Comparison of ENCODE assay signal across 1 cellular context in the genomic region with DNA sequence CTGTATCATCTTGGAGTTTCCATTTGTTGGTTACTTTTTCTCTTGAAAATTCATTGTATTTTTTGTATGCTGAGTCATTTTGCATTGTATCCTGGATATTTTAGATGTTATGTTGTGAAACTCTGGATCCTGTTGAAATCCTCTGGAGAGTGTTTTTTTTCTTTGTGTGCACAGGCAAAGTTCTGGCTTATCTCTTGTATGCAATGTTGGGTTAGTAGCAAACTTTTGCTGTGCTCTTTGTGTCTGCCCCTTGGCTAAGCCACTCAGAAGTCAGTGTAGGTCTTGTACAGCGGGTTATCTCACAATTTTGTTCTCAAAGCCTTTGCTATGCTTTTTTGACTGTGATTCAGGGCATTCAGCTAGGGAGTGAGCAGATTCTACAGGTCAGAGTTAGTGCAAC.
TF ChIP-seq lines count a peak whose summit lies in the region.

No MANE protein-coding gene starts in this region.

TF ChIP-seq in K562, 482 proteins besides CTCF, POLR2A, EP300 and RAD21 (continued from another document):
- peak; percentile 34 for TF ChIP-seq TAL1 (IDR thresholded peaks at IDR 0.05)
- TF ChIP-seq DPF2 (IDR thresholded peaks at IDR 0.05), result 0 out of 2 replicates have a peak, but pooled peaks have one; percentile 37
- TF ChIP-seq ARID1B (IDR thresholded peaks at IDR 0.05), result peak; percentile 40; the same call in 1 of the 2 replicates
- no peak for TF ChIP-seq PCBP1 (IDR thresholded peaks at IDR 0.05; ENCODE audit: low read depth, low read length, poor library complexity, severe bottlenecking)
- peak; percentile 22; the same call in 1 of the 2 replicates for TF ChIP-seq TCF3 (CRISPR knock-in tag; IDR thresholded peaks at IDR 0.05)
- TF ChIP-seq, protein P1, sequence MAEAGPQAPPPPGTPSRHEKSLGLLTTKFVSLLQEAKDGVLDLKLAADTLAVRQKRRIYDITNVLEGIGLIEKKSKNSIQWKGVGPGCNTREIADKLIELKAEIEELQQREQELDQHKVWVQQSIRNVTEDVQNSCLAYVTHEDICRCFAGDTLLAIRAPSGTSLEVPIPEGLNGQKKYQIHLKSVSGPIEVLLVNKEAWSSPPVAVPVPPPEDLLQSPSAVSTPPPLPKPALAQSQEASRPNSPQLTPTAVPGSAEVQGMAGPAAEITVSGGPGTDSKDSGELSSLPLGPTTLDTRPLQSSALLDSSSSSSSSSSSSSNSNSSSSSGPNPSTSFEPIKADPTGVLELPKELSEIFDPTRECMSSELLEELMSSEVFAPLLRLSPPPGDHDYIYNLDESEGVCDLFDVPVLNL (CRISPR knock-in tag; IDR thresholded peaks at IDR 0.05; ENCODE audit: low read depth), result no peak
- TF ChIP-seq FOXA3 (CRISPR knock-in tag; conservative IDR thresholded peaks at IDR 0.05 in 1 of 2, IDR thresholded peaks at IDR 0.05 in 1 of 2), result peak in 1 of 2 experiments; percentile 60; a peak in 2 of 4 replicates
- TF ChIP-seq MXI1 (IDR thresholded peaks at IDR 0.05; ENCODE audit: low read depth, low read length), result no peak
- TF ChIP-seq ZNF384 (IDR thresholded peaks at IDR 0.05; ENCODE audit: low read depth, low read length), result peak; percentile 52; the same call in 1 of the 2 replicates
- peak in 1 of 2 experiments; percentile 63; a peak in 3 of 4 replicates for TF ChIP-seq KDM1A (IDR thresholded peaks at IDR 0.05)
- 0 out of 4 replicates have a peak, but pooled peaks of 1 of the 2 experiments have one; percentile 18 for TF ChIP-seq RCOR1 (IDR thresholded peaks at IDR 0.05; ENCODE audit: borderline replicate concordance in 1 of 2, low read depth in 2 of 2, low read length in 2 of 2)
- TF ChIP-seq SOX6 (IDR thresholded peaks at IDR 0.05), result peak; percentile 31; the same call in 1 of the 2 replicates
- TF ChIP-seq, protein P2, sequence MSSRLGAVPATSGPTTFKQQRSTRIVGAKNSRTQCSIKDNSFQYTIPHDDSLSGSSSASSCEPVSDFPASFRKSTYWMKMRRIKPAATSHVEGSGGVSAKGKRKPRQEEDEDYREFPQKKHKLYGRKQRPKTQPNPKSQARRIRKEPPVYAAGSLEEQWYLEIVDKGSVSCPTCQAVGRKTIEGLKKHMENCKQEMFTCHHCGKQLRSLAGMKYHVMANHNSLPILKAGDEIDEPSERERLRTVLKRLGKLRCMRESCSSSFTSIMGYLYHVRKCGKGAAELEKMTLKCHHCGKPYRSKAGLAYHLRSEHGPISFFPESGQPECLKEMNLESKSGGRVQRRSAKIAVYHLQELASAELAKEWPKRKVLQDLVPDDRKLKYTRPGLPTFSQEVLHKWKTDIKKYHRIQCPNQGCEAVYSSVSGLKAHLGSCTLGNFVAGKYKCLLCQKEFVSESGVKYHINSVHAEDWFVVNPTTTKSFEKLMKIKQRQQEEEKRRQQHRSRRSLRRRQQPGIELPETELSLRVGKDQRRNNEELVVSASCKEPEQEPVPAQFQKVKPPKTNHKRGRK (tag; IDR thresholded peaks at IDR 0.05), result no peak
- peak; percentile 87 for TF ChIP-seq CEBPB (tag; IDR thresholded peaks at IDR 0.05)
- TF ChIP-seq CBFA2T3 (IDR thresholded peaks at IDR 0.05), result peak; percentile 63
- TF ChIP-seq ZKSCAN8 (CRISPR knock-in tag; IDR thresholded peaks at IDR 0.05), result no peak
